13 cellular contexts compared by ENCODE assay signal in the genomic region with DNA sequence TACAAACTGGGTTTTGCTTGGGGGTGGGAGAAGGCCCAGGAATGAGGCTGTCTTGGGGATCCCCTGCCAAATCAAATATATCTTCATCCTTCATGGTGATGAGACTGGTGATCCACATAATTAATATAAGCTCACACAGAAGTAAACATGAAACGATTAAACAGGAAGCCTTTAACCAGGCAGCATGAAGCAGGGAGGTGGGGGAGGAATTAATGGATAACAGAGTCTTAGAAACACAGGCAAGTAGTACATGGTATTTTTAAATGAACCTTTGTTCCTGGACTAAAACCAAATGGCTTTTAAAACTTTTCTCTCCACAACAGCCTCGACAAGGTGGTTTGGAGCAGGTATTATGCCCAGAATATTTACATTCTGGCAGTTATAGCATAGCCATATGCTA.
A peak's percentile ranks its signal among the peaks of the same experiment; 100 is the strongest.
DNase-seq lines count a peak whose midpoint lies in the region; ATAC-seq and TF ChIP-seq lines count a peak whose summit lies in the region.
"Had no signal": no experiment of that assay in that cellular context is flagged by ENCODE, and none has a peak within 500 bp of the region (broad histone marks: within the 10 kb centered on the region; RNA-seq: fewer than 3 reads in every experiment).

No MANE protein-coding gene starts in this region.

- H3K9me3 ChIP-seq in Panc1 (ENCODE audit: control insufficient read depth, insufficient read depth, low read depth, low read length) (no peaks in the 10 kb centered on the region), hepatocyte (ENCODE audit: low read depth) (no peaks in the 10 kb centered on the region), neuronal stem cell (replicated peaks in 1 of 2; ENCODE audit: control insufficient read depth in 2 of 2, insufficient read depth in 1 of 2, low read depth in 1 of 2, low read length in 2 of 2) (no peaks in the 10 kb centered on the region)
- H3K9me3 ChIP-seq: HAP-1 had no signal

- H3K36me3 Mint-ChIP-seq in Calu3 (ENCODE audit: insufficient read depth, unreplicated experiment): no peaks in the 10 kb centered on the region
- H3K36me3 Mint-ChIP-seq: CD14-positive monocyte; CD8-positive, alpha-beta T cell had no signal

- WGBS in hepatocyte (ENCODE audit: low lambda C conversion rate, missing lambda C conversion rate): 23% methylated on average over 2 of the region's 2 CpGs
- no CpG with 5 or more reads among the region's 2 CpGs for WGBS in neuronal stem cell (ENCODE audit: extremely low coverage in 2 of 2, insufficient read length in 2 of 2, insufficient replicate concordance in 1 of 2), 2 donors

- H3K4me1 Mint-ChIP-seq in Calu3 (ENCODE audit: low read depth, unreplicated experiment): no peaks in the 10 kb centered on the region
- H3K4me1 Mint-ChIP-seq: CD14-positive monocyte had no signal

- no peak overlapping the region for H3K4me3 Mint-ChIP-seq in Calu3 (ENCODE audit: low read depth, unreplicated experiment)
- H3K4me3 Mint-ChIP-seq: CD14-positive monocyte; CD8-positive, alpha-beta T cell had no signal

- ATAC-seq in Panc1: no peak
- ATAC-seq: CD8-positive, alpha-beta T cell; HepG2 had no signal

- CTCF ChIA-PET in Panc1 (lab: Charles Lee) (no interaction called here), Calu3 (lab: Charles Lee) (no interaction called here)

- BruUV-seq in Panc1 (replicated peaks; lab: Mats Ljungman, UMichigan) (no TSS peak), Calu3 (replicated peaks; lab: Mats Ljungman, UMichigan) (no TSS peak)

- no peaks in the 10 kb centered on the region for H4K20me1 ChIP-seq in hepatocyte (ENCODE audit: insufficient read depth, poor library complexity, severe bottlenecking)

- POLR2A ChIA-PET in Panc1 (lab: Charles Lee): no interaction called here

- H3K14ac ChIP-seq in neuronal stem cell (ENCODE audit: low read length): no peak overlapping the region

- H3K4me3 ChIP-seq in Panc1 (ENCODE audit: low read depth in 2 of 2, low read length in 2 of 2) (no peak overlapping the region), hepatocyte (no peak overlapping the region), neuronal stem cell (ENCODE audit: low read length in 2 of 2) (no peak overlapping the region)
- H3K4me3 ChIP-seq: HAP-1 had no signal

- no peak overlapping the region for H2BK5ac ChIP-seq in neuronal stem cell (ENCODE audit: low read length)

- DNase-seq in Panc1 (ENCODE audit: low read depth, low spot score) (no peak), hepatocyte (ENCODE audit: low spot score) (no peak), left kidney (ENCODE audit: low read depth, low spot score) (peak; percentile 77), renal cortical epithelial cell (ENCODE audit: low read depth) (peak; percentile 74), Calu3 (no peak), middle frontal gyrus (ENCODE audit: extremely low spot score, low spot score) (no peak), neuronal stem cell (ENCODE audit: low spot score) (no peak)
- DNase-seq: CD8-positive, alpha-beta T cell; COR-L47; GF-D8 had no signal

- H2BK15ac ChIP-seq in neuronal stem cell (ENCODE audit: low read length): no peak overlapping the region

- H2AFZ ChIP-seq in hepatocyte: peak overlapping the region; percentile 21
- H2AFZ ChIP-seq in neuronal stem cell (ENCODE audit: low read length): no peak overlapping the region

- H3K27me3 ChIP-seq in Panc1 (ENCODE audit: control insufficient read depth, insufficient read depth, low read length): no peaks in the 10 kb centered on the region
- no peaks in the 10 kb centered on the region for H3K27me3 ChIP-seq in hepatocyte
- H3K27me3 ChIP-seq in neuronal stem cell (ENCODE audit: control insufficient read depth in 3 of 3, insufficient read depth in 3 of 3, low read depth in 1 of 3, low read length in 3 of 3): no peaks in the 10 kb centered on the region

- no peak overlapping the region for H3K23ac ChIP-seq in neuronal stem cell (ENCODE audit: low read depth, low read length, poor library complexity)

- no peak overlapping the region for H2AK5ac ChIP-seq in neuronal stem cell (ENCODE audit: low read depth, low read length)

- no peak overlapping the region for H4K91ac ChIP-seq in neuronal stem cell (ENCODE audit: low read depth, low read length, poor library complexity)

- H3K27ac ChIP-seq in Panc1 (ENCODE audit: low read length): 0 out of 2 replicates have a peak overlapping the region, but pooled peaks have one; percentile 17
- no peak overlapping the region for H3K27ac ChIP-seq in hepatocyte
- H3K27ac ChIP-seq in neuronal stem cell (replicated peaks; ENCODE audit: low read length): no peak overlapping the region

- no peak overlapping the region for H3K18ac ChIP-seq in neuronal stem cell (ENCODE audit: low read length)

- H3K4ac ChIP-seq in neuronal stem cell (ENCODE audit: low read length): no peak overlapping the region

- H3K4me2 ChIP-seq in hepatocyte (no peak overlapping the region), neuronal stem cell (ENCODE audit: insufficient read depth, low read length, poor library complexity, severe bottlenecking) (no peak overlapping the region)

- no peak overlapping the region for H4K8ac ChIP-seq in neuronal stem cell (ENCODE audit: low read depth, low read length)

- no peak overlapping the region for H3K9ac ChIP-seq in neuronal stem cell (ENCODE audit: low read depth, low read length, poor library complexity)

- TF ChIP-seq CTCF in Panc1 (IDR thresholded peaks at IDR 0.05) (no peak), hepatocyte (IDR thresholded peaks at IDR 0.05; ENCODE audit: poor library complexity) (no peak), Calu3 (IDR thresholded peaks at IDR 0.05; ENCODE audit: unreplicated experiment) (no peak)

- H3K36me3 ChIP-seq in Panc1 (ENCODE audit: control insufficient read depth, insufficient read depth, low read length) (no peaks in the 10 kb centered on the region), hepatocyte (replicated peaks; ENCODE audit: insufficient read depth, low read depth) (no peaks in the 10 kb centered on the region), neuronal stem cell (replicated peaks in 1 of 2; ENCODE audit: control insufficient read depth in 2 of 2, insufficient read depth in 2 of 2, low read length in 2 of 2) (no peaks in the 10 kb centered on the region)
- H3K36me3 ChIP-seq: HAP-1 had no signal

- no peaks in the 10 kb centered on the region for H3K79me1 ChIP-seq in neuronal stem cell (ENCODE audit: low read depth, low read length)

- no peaks in the 10 kb centered on the region for H3K27me3 Mint-ChIP-seq in Calu3 (ENCODE audit: unreplicated experiment)

- no peaks in the 10 kb centered on the region for H3K4me1 ChIP-seq in Panc1 (ENCODE audit: control insufficient read depth, insufficient read depth, low read length)
- no peaks in the 10 kb centered on the region for H3K4me1 ChIP-seq in hepatocyte (ENCODE audit: insufficient read depth)
- H3K4me1 ChIP-seq in neuronal stem cell (ENCODE audit: control insufficient read depth in 2 of 2, insufficient read depth in 1 of 2, low read depth in 1 of 2, low read length in 2 of 2): no peaks in the 10 kb centered on the region
- H3K4me1 ChIP-seq: HAP-1 had no signal

- H3K79me2 ChIP-seq in hepatocyte: no peaks in the 10 kb centered on the region

- H3K9me3 Mint-ChIP-seq in Calu3 (ENCODE audit: low read depth, unreplicated experiment): no peaks in the 10 kb centered on the region

- no peak overlapping the region for H3K27ac Mint-ChIP-seq in Calu3 (ENCODE audit: unreplicated experiment)
- H3K27ac Mint-ChIP-seq: CD14-positive monocyte; CD8-positive, alpha-beta T cell had no signal

- no peak overlapping the region for H2BK12ac ChIP-seq in neuronal stem cell (ENCODE audit: low read length)

- H2BK120ac ChIP-seq in neuronal stem cell (ENCODE audit: low read depth, low read length): no peak overlapping the region

- in situ Hi-C loops in Panc1 (cut with HindIII; ENCODE audit: low pct_unique_long_range_greater_than_20kb, low sequenced_read_pairs): no loop called here

- intact Hi-C loops in Panc1 (cut with micrococcal nuclease; ENCODE audit: unreplicated experiment) (no loop called here), Calu3 (cut with micrococcal nuclease; ENCODE audit: unreplicated experiment) (no loop called here)

- H3K9me2 ChIP-seq in hepatocyte (replicated peaks; ENCODE audit: insufficient read depth): no peaks in the 10 kb centered on the region

Comparison
In these comparisons a context has a peak if more than half of its experiments do, and no peak if none do; other contexts are left out.
1. DNase-seq: peak in left kidney (single experiment) and renal cortical epithelial cell (single experiment); none in Panc1 (single experiment), hepatocyte (single experiment), Calu3 (single experiment), middle frontal gyrus (single experiment) and neuronal stem cell (single experiment).